8 cellular contexts compared by ENCODE assay signal in the genomic region with DNA sequence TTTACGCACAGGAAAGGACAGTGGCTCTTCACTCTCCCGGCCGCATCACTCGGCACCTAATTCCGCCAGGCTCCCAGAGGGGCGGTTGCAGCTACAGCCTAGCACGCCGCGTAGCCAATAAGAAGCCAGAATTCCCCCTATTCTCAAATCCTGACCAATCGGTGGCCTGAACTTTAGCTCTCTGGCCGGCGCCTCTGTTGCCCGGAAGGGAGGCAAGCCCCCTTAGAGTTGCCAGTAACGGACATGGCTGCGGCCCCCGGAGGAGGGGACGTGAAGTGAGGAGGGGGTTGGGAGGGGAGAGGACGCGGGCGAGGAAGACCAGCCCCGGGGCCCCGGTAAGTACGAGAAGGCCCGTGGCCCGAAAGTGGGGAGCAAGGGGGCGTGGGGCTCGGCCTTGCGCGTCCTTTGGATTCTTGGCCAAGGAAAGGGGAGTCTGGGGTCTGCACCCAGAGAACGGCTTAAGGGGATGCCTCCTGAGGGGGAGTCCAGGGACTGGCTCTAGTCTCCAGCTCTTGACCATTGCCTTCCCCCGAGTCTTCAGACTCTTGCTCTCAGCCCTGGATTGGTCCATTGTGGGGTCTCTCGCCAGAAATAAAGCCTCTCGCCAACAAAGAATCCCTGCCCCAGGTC.
DNase-seq lines count a peak whose midpoint lies in the region; ATAC-seq and FAIRE-seq lines count a peak whose summit lies in the region.

A gene (plus strand): TSS at position 219 of the 630 bp plus-strand sequence. CDS start 15,271 bp downstream, outside the sequence.

- H3K4me1 Mint-ChIP-seq in central memory CD8-positive, alpha-beta T cell = peaks cover 40% of the 10 kb centered on the region

- ATAC-seq in GM19023 (IDR thresholded peaks at IDR 0.05; ENCODE audit: unreplicated experiment) (peak; percentile 96), HG03280 (IDR thresholded peaks at IDR 0.05; ENCODE audit: unreplicated experiment) (peak; percentile 97)
- peak; percentile 98 for ATAC-seq in central memory CD8-positive, alpha-beta T cell (replicated peaks; ENCODE audit: extremely low read depth, poor library complexity, severe bottlenecking)

- H3K9me3 Mint-ChIP-seq in central memory CD8-positive, alpha-beta T cell = no peaks in the 10 kb centered on the region

- FAIRE-seq in islet of Langerhans (lab: Jason Lieb, UNC) = peak; percentile 61

- peak within 1 kb of the TSS; percentile 91 for H3K4me3 Mint-ChIP-seq in central memory CD8-positive, alpha-beta T cell

- peak; percentile 98 for DNase-seq in AG08396 (ENCODE audit: low spot score)
- DNase-seq in NCI-H446 (lab: John Stamatoyannopoulos, UW) = peak; percentile 97 to 99
- DNase-seq in activated CD4-positive, CD25-positive, alpha-beta regulatory T cell treated with anti-CD3 and anti-CD28 coated beads, Interleukin-2, amount 50 U/mL, for 16 hours (ENCODE audit: low read depth, low spot score) = peak; percentile 81
- DNase-seq in central memory CD8-positive, alpha-beta T cell (ENCODE audit: low spot score in 2 of 2) = peak; percentile 75 to 90
- DNase-seq in stimulated activated CD4-positive, alpha-beta T cell treated with anti-CD3 and anti-CD28 coated beads, Interleukin-12 subunit alpha, Interleukin-12 subunit beta, amount 100 ng/mL, for 4 hours = peak; percentile 81

- peaks cover 8% of the 10 kb centered on the region for H3K36me3 Mint-ChIP-seq in central memory CD8-positive, alpha-beta T cell (ENCODE audit: insufficient read depth)

- H3K27ac Mint-ChIP-seq in central memory CD8-positive, alpha-beta T cell (ENCODE audit: low read depth) = peak within 1 kb of the TSS; percentile 85

- H3K27me3 Mint-ChIP-seq in central memory CD8-positive, alpha-beta T cell = no peaks in the 10 kb centered on the region

Comparison
In these comparisons a context has a peak if more than half of its experiments do, and no peak if none do; other contexts are left out.
1. Peak in every context shown above with its lines: DNase-seq and ATAC-seq.